Comparison of ENCODE assay signal across 8 cellular contexts in the genomic region with DNA sequence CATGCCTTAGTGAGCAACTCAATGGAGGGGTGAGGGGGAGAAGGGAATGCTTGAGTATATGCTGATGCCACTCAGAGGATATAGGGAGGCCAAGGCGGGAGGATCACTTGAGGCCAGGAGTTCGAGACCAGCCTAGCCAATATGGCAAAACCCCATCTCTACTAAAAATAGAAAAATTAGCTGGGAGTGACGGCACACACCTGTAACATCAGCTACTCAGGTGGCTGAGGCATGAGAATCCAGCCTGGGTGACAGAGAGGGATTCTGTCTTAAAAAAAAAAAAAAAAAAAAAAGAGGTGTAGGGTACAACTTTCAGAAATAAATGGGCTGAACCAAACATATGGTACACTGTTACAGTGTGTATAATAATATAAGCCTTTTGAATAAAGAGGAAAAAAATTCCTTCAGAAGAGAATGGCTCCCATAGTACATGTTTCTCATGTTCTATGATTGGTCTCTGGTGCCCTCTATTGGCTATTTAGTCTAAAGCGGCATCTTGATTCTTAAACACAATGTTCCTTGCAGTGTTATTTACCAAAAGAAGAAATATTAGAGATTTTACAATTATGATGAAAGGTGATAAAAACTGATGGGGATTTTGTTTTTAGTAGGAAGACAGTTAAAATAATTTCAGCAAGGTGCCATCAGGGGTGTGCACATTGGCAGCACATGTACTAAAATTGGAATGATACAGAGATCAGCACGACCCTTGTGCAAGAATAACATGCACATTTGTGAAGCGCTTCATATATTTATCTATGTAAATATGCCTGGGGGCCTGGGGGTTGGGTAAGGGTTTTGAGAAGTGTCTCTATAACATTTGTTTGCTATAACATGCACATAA.
DNase-seq lines count a peak whose midpoint lies in the region; ATAC-seq and TF ChIP-seq lines count a peak whose summit lies in the region.

No MANE protein-coding gene starts in this region.

- H3K4me3 Mint-ChIP-seq in stimulated activated naive CD8-positive, alpha-beta T cell treated with anti-CD3 and anti-CD28 coated beads, Interleukin-15, amount 100 ng/mL, for 72 hours, result no peak overlapping the region

- H3K9me3 Mint-ChIP-seq in stimulated activated naive CD8-positive, alpha-beta T cell treated with anti-CD3 and anti-CD28 coated beads, Interleukin-15, amount 100 ng/mL, for 72 hours, result no peaks in the 10 kb centered on the region

- H3K27me3 ChIP-seq in stomach, result no peaks in the 10 kb centered on the region

- H3K9me3 ChIP-seq in stomach, result no peaks in the 10 kb centered on the region

- in situ Hi-C loops in astrocyte of the spinal cord (cut with HindIII; ENCODE audit: low sequenced_read_pairs), result no loop called here

- H3K4me1 ChIP-seq in stomach, result no peaks in the 10 kb centered on the region

- H3K4me1 Mint-ChIP-seq in stimulated activated naive CD8-positive, alpha-beta T cell treated with anti-CD3 and anti-CD28 coated beads, Interleukin-15, amount 100 ng/mL, for 72 hours, result no peaks in the 10 kb centered on the region

- ATAC-seq in HG03159 (IDR thresholded peaks at IDR 0.05; ENCODE audit: unreplicated experiment), result peak; percentile 72
- ATAC-seq in stimulated activated naive CD8-positive, alpha-beta T cell treated with anti-CD3 and anti-CD28 coated beads, Interleukin-15, amount 100 ng/mL, for 72 hours, result no peak

- 67 to 82% (median 71%) methylated on average over 6 of the region's 6 CpGs for WGBS in stomach, 5 donors

- no peak for TF ChIP-seq EP300 in stomach (IDR thresholded peaks at IDR 0.05)

- TF ChIP-seq CTCF in astrocyte of the spinal cord (IDR thresholded peaks at IDR 0.05; ENCODE audit: low read depth, low read length) (peak; percentile 70), stomach (IDR thresholded peaks at IDR 0.05) (peak in 5 of 7 experiments; percentile 30 to 61 (median 50))

- H3K27ac ChIP-seq in stomach, result no peak overlapping the region

- intact Hi-C loops in stomach (cut with DNase I; ENCODE audit: low total_unique reads), result loop anchor here (5.0 kb wide), 1 partner anchor 880 kb away; no protein-coding TSS in a partner anchor

- peak overlapping the region in 1 of 2 donors; percentile 47 for H3K27ac Mint-ChIP-seq in stimulated activated naive CD8-positive, alpha-beta T cell treated with anti-CD3 and anti-CD28 coated beads, Interleukin-15, amount 100 ng/mL, for 72 hours

- no peak for TF ChIP-seq POLR2A in stomach (IDR thresholded peaks at IDR 0.05)

- peaks cover 0 to 18% (median 15%) of the 10 kb centered on the region in 4 donors for H3K36me3 ChIP-seq in stomach

- H3K4me3 ChIP-seq in astrocyte of the spinal cord (ENCODE audit: low read depth, low read length), result no peak overlapping the region
- no peak overlapping the region for H3K4me3 ChIP-seq in stomach

- DNase-seq in NCI-H2081 (lab: John Stamatoyannopoulos, UW) (peak; percentile 42 to 54), NCI-H2081 treated with DMSO at 0.1 percent for 48 hours (lab: John Stamatoyannopoulos, UW) (no peak), NCI-H524 (lab: John Stamatoyannopoulos, UW) (peak; percentile 39 to 75), astrocyte of the spinal cord (ENCODE audit: low read depth, low spot score) (peak; percentile 79), iPS-NIHi11 (ENCODE audit: low spot score) (peak; percentile 28), stomach (no peak)
- no peak for DNase-seq in stimulated activated naive CD8-positive, alpha-beta T cell treated with anti-CD3 and anti-CD28 coated beads, Interleukin-15, amount 100 ng/mL, for 72 hours

- no peaks in the 10 kb centered on the region for H3K27me3 Mint-ChIP-seq in stimulated activated naive CD8-positive, alpha-beta T cell treated with anti-CD3 and anti-CD28 coated beads, Interleukin-15, amount 100 ng/mL, for 72 hours

Comparison
In these comparisons a context has a peak if more than half of its experiments do, and no peak if none do; other contexts are left out.
1. DNase-seq: peak in NCI-H2081 (2 of 2), NCI-H524 (2 of 2), astrocyte of the spinal cord (single experiment) and iPS-NIHi11 (single experiment); none in NCI-H2081 treated with DMSO at 0.1 percent for 48 hours (single experiment), stomach (single experiment) and stimulated activated naive CD8-positive, alpha-beta T cell treated with anti-CD3 and anti-CD28 coated beads, Interleukin-15, amount 100 ng/mL, for 72 hours (0 of 2).